In genomic region chr1:61131716-61132115, GRCh38 we compare ENCODE assay signal across 10 cellular contexts. TPM values are rescaled to one million over a fixed set of nuclear protein-coding genes. Genes with fewer than 3 reads are reported as not detected.
DNase-seq lines count a peak whose midpoint lies in the region; ATAC-seq and TF ChIP-seq lines count a peak whose summit lies in the region.
"Had no signal": no experiment of that assay in that cellular context is flagged by ENCODE, and none has a peak within 500 bp of the region (broad histone marks: within the 10 kb centered on the region; RNA-seq: fewer than 3 reads in every experiment).

No MANE protein-coding gene starts in this region.

- intact Hi-C loops in adrenal gland (cut with DNase I) (no loop called here), left ventricle myocardium superior (cut with micrococcal nuclease) (no loop called here), tibial artery (cut with DNase I; ENCODE audit: low total_unique reads) (no loop called here)

- TF ChIP-seq CTCF in adrenal gland (IDR thresholded peaks at IDR 0.05) (no peak), tibial artery (IDR thresholded peaks at IDR 0.05) (no peak), GM20000 (IDR thresholded peaks at IDR 0.05; ENCODE audit: extremely low read depth, missing control alignments) (no peak)

- H3K4me3 ChIP-seq in adrenal gland (peak overlapping the region in 1 of 4 donors; percentile 18), tibial artery (peak overlapping the region in 1 of 2 donors; percentile 33)

- peak overlapping the region in 3 of 5 donors; percentile 34 to 62 (median 60) for H3K27ac ChIP-seq in adrenal gland
- peak overlapping the region; percentile 66 to 69 for H3K27ac ChIP-seq in tibial artery
- H3K27ac ChIP-seq: HL-60 had no signal

- no peaks in the 10 kb centered on the region for H3K36me3 ChIP-seq in adrenal gland (replicated peaks in 1 of 2)
- H3K36me3 ChIP-seq in tibial artery: peaks cover 0 to 4% (median 0%) of the 10 kb centered on the region in 3 donors

- ATAC-seq in left ventricle myocardium superior (peak; percentile 53), GM18858 (IDR thresholded peaks at IDR 0.05; ENCODE audit: unreplicated experiment) (no peak), HG03378 (IDR thresholded peaks at IDR 0.05; ENCODE audit: unreplicated experiment) (no peak)

- DNase-seq in NCI-H1694 (lab: John Stamatoyannopoulos, UW) (peak; percentile 81), adrenal gland (no peak), left ventricle myocardium superior (no peak), tibial artery (no peak), GM20000 (ENCODE audit: low spot score) (no peak)
- DNase-seq: DMS53; NK-92 treated with Interleukin-12 subunit alpha and Interleukin-12 subunit beta, amount 100 ng/mL, for 24 hours had no signal

- H3K9me3 ChIP-seq in adrenal gland (replicated peaks in 1 of 3) (no peaks in the 10 kb centered on the region), tibial artery (no peaks in the 10 kb centered on the region)

- no peak for TF ChIP-seq POLR2A in adrenal gland (IDR thresholded peaks at IDR 0.05)

- H3K27me3 ChIP-seq in adrenal gland: no peaks in the 10 kb centered on the region
- no peaks in the 10 kb centered on the region for H3K27me3 ChIP-seq in tibial artery

- peaks cover 13 to 28% of the 10 kb centered on the region in 2 donors for H3K4me1 ChIP-seq in adrenal gland (replicated peaks in 1 of 2)
- H3K4me1 ChIP-seq in tibial artery: peaks cover 0 to 39% (median 17%) of the 10 kb centered on the region in 4 donors

RNA-seq across cellular contexts. Expression of gene NFIA, which starts 49.4 kb away (rescaled TPM):
- total RNA-seq in adrenal gland (100 to 1,000 TPM in 2 of 8 donors, 10 to 100 TPM in 6; 59.3 to 109 (median 90.2) TPM), left ventricle myocardium superior (102 TPM)
- polyA plus RNA-seq in adrenal gland: 10 to 100 TPM; 15.6 to 26.0 (median 25.0) TPM
